Comparison of ENCODE assay signal across 28 cellular contexts in genomic region chr1:233625510-233625981, GRCh38. TPM values are rescaled to one million over a fixed set of nuclear protein-coding genes. Genes with fewer than 3 reads are reported as not detected.
"Had no signal": no experiment of that assay in that cellular context is flagged by ENCODE, and none has a peak within 500 bp of the region (broad histone marks: within the 10 kb centered on the region; RNA-seq: fewer than 3 reads in every experiment).

No MANE protein-coding gene starts in this region.

- H3K36me3 Mint-ChIP-seq: activated CD8-positive, alpha-beta memory T cell treated with anti-CD3 and anti-CD28 coated beads, Interleukin-2, amount 10 ng/mL, durations not matched to agents 7 days and 5 days; activated naive CD4-positive, alpha-beta T cell treated with anti-CD3 and anti-CD28 coated beads, Interleukin-2, amount 50 U/mL, for 72 hours; T-cell had no signal

- H3K4me3 Mint-ChIP-seq: activated CD4-positive, alpha-beta T cell treated with anti-CD3 and anti-CD28 coated beads for 36 hours; activated CD8-positive, alpha-beta memory T cell treated with anti-CD3 and anti-CD28 coated beads, Interleukin-2, amount 10 ng/mL, durations not matched to agents 7 days and 5 days; activated CD8-positive, alpha-beta T cell treated with anti-CD3 and anti-CD28 coated beads, Interleukin-2, amount 10 ng/mL, durations not matched to agents 7 days and 5 days; central memory CD8-positive, alpha-beta T cell; naive thymus-derived CD4-positive, alpha-beta T cell; T-cell had no signal

- H3K27ac ChIP-seq: breast epithelium, gastroesophageal sphincter, pancreas, prostate gland, sigmoid colon, tibial nerve had no signal

- H3K36me3 ChIP-seq: breast epithelium, gastroesophageal sphincter, pancreas, prostate gland, sigmoid colon, tibial nerve had no signal

- H3K4me1 Mint-ChIP-seq: activated CD8-positive, alpha-beta memory T cell treated with anti-CD3 and anti-CD28 coated beads, Interleukin-2, amount 10 ng/mL, durations not matched to agents 7 days and 5 days; central memory CD8-positive, alpha-beta T cell; T-cell had no signal

- H3K27ac Mint-ChIP-seq: activated CD4-positive, alpha-beta T cell treated with anti-CD3 and anti-CD28 coated beads for 36 hours; activated CD8-positive, alpha-beta memory T cell treated with anti-CD3 and anti-CD28 coated beads, Interleukin-2, amount 10 ng/mL, durations not matched to agents 7 days and 5 days; activated CD8-positive, alpha-beta T cell treated with anti-CD3 and anti-CD28 coated beads, Interleukin-2, amount 10 ng/mL, durations not matched to agents 7 days and 5 days; activated naive CD4-positive, alpha-beta T cell treated with anti-CD3 and anti-CD28 coated beads, Interleukin-2, amount 50 U/mL, for 72 hours; activated T-helper 2 cell treated with anti-CD3 and anti-CD28 coated beads, Interferon-gamma antibody, Interleukin-2, Interleukin-4, amounts not matched to agents 10 μg/mL and 5 μg/mL and 100 μg/mL, durations not matched to agents 14 hours and 24 hours and 36 hours; naive thymus-derived CD4-positive, alpha-beta T cell; T-cell had no signal

- H3K9me3 Mint-ChIP-seq: activated naive CD4-positive, alpha-beta T cell treated with anti-CD3 and anti-CD28 coated beads, Interleukin-2, amount 50 U/mL, for 72 hours; activated T-helper 2 cell treated with anti-CD3 and anti-CD28 coated beads, Interferon-gamma antibody, Interleukin-2, Interleukin-4, amounts not matched to agents 10 μg/mL and 5 μg/mL and 100 μg/mL, durations not matched to agents 14 hours and 24 hours and 36 hours; central memory CD8-positive, alpha-beta T cell; naive thymus-derived CD4-positive, alpha-beta T cell; T-cell had no signal

- H3K9me3 ChIP-seq: breast epithelium, gastroesophageal sphincter, pancreas, prostate gland, sigmoid colon, tibial nerve had no signal

- H3K4me2 ChIP-seq: smooth muscle cell had no signal

- FAIRE-seq: colon, keratinocyte, pancreas, urothelium cell line had no signal

- ATAC-seq: activated CD4-positive, alpha-beta T cell treated with anti-CD3 and anti-CD28 coated beads for 36 hours; activated CD8-positive, alpha-beta memory T cell treated with anti-CD3 and anti-CD28 coated beads, Interleukin-2, amount 10 ng/mL, durations not matched to agents 7 days and 5 days; activated CD8-positive, alpha-beta T cell treated with anti-CD3 and anti-CD28 coated beads, Interleukin-2, amount 10 ng/mL, durations not matched to agents 7 days and 5 days; activated naive CD4-positive, alpha-beta T cell treated with anti-CD3 and anti-CD28 coated beads, Interleukin-2, amount 50 U/mL, for 72 hours; gastroesophageal sphincter; left cardiac atrium; naive thymus-derived CD4-positive, alpha-beta T cell; pancreas; T-cell had no signal

- H3K27me3 ChIP-seq: breast epithelium, gastroesophageal sphincter, pancreas, sigmoid colon, tibial nerve had no signal

- H3K4me1 ChIP-seq: breast epithelium, gastroesophageal sphincter, pancreas, prostate gland, sigmoid colon, tibial nerve had no signal

- DNase-seq: activated CD4-positive, alpha-beta T cell treated with anti-CD3 and anti-CD28 coated beads for 36 hours; activated CD4-positive, CD25-positive, alpha-beta regulatory T cell; activated CD8-positive, alpha-beta memory T cell treated with anti-CD3 and anti-CD28 coated beads, Interleukin-2, amount 10 ng/mL, durations not matched to agents 7 days and 5 days; activated CD8-positive, alpha-beta T cell treated with anti-CD3 and anti-CD28 coated beads, Interleukin-2, amount 10 ng/mL, durations not matched to agents 7 days and 5 days; activated T-cell treated with anti-CD3 and anti-CD28 coated beads, Interleukin-2, amount 50 U/mL, for 48 hours; effector CD8-positive, alpha-beta T cell; hippocampal formation; left cardiac atrium; mammary epithelial cell; naive thymus-derived CD4-positive, alpha-beta T cell; nucleus accumbens; pancreas; sigmoid colon; stimulated activated CD4-positive, alpha-beta T cell treated with anti-CD3 and anti-CD28 coated beads, Interleukin-1b, Interleukin-23, amount 100 ng/mL, for 48 hours; stimulated activated CD4-positive, alpha-beta T cell treated with anti-CD3 and anti-CD28 coated beads, Interleukin-4, amount 100 ng/mL, for 4 hours; stimulated activated naive CD4-positive, alpha-beta T cell; T-cell had no signal

- H3K4me3 ChIP-seq: breast epithelium, gastroesophageal sphincter, pancreas, prostate gland, sigmoid colon, smooth muscle cell, tibial nerve had no signal

RNA-seq across cellular contexts. Expression of gene KCNK1, which starts 11.6 kb away (rescaled TPM):
- polyA plus RNA-seq: naive thymus-derived CD4-positive, alpha-beta T cell had no signal
